ENCODE assay signal across 9 cellular contexts in genomic region chr19:1856345-1856697, GRCh38. TPM values are rescaled to one million over a fixed set of nuclear protein-coding genes. Genes with fewer than 3 reads are reported as not detected.
A peak's percentile ranks its signal among the peaks of the same experiment; 100 is the strongest.
DNase-seq lines count a peak whose midpoint lies in the region; ATAC-seq and TF ChIP-seq lines count a peak whose summit lies in the region.
"Had no signal": no experiment of that assay in that cellular context is flagged by ENCODE, and none has a peak within 500 bp of the region (broad histone marks: within the 10 kb centered on the region; RNA-seq: fewer than 3 reads in every experiment).

No MANE protein-coding gene starts in this region.

- H3K27me3 Mint-ChIP-seq in activated CD4-positive, alpha-beta T cell treated with anti-CD3 and anti-CD28 coated beads, Interleukin-2, amount 10 ng/mL, durations not matched to agents 24 days and 14 days: no peaks in the 10 kb centered on the region
- no peaks in the 10 kb centered on the region for H3K27me3 Mint-ChIP-seq in activated naive CD8-positive, alpha-beta T cell treated with anti-CD3 and anti-CD28 coated beads for 36 hours

- H3K9me3 Mint-ChIP-seq in activated CD4-positive, alpha-beta T cell treated with anti-CD3 and anti-CD28 coated beads, Interleukin-2, amount 10 ng/mL, durations not matched to agents 24 days and 14 days: no peaks in the 10 kb centered on the region
- no peaks in the 10 kb centered on the region for H3K9me3 Mint-ChIP-seq in activated naive CD8-positive, alpha-beta T cell treated with anti-CD3 and anti-CD28 coated beads for 36 hours

- no peaks in the 10 kb centered on the region for H3K36me3 ChIP-seq in kidney epithelial cell (ENCODE audit: control insufficient read depth, insufficient read depth, low read length)
- H3K36me3 ChIP-seq: MG63 had no signal

- no peak for ATAC-seq in HG02885 (IDR thresholded peaks at IDR 0.05; ENCODE audit: poor library complexity, unreplicated experiment)

- intact Hi-C loops in activated CD4-positive, alpha-beta T cell treated with anti-CD3 and anti-CD28 coated beads, Interleukin-2, amount 10 ng/mL, durations not matched to agents 24 days and 14 days (cut with micrococcal nuclease): no loop called here

- H3K27me3 ChIP-seq in kidney epithelial cell (ENCODE audit: control insufficient read depth, insufficient read depth, low read length): no peaks in the 10 kb centered on the region
- H3K27me3 ChIP-seq: MG63 had no signal

- peak overlapping the region; percentile 23 for H3K4me3 ChIP-seq in kidney epithelial cell (ENCODE audit: low read depth, low read length)
- H3K4me3 ChIP-seq: MG63 had no signal

- H3K4me1 Mint-ChIP-seq in activated CD4-positive, alpha-beta T cell treated with anti-CD3 and anti-CD28 coated beads, Interleukin-2, amount 10 ng/mL, durations not matched to agents 24 days and 14 days: peaks cover 35% of the 10 kb centered on the region
- peaks cover 43% of the 10 kb centered on the region for H3K4me1 Mint-ChIP-seq in activated naive CD8-positive, alpha-beta T cell treated with anti-CD3 and anti-CD28 coated beads for 36 hours

- H3K36me3 Mint-ChIP-seq in activated CD4-positive, alpha-beta T cell treated with anti-CD3 and anti-CD28 coated beads, Interleukin-2, amount 10 ng/mL, durations not matched to agents 24 days and 14 days (ENCODE audit: low read depth): peaks cover 7% of the 10 kb centered on the region
- peaks cover 4% of the 10 kb centered on the region for H3K36me3 Mint-ChIP-seq in activated naive CD8-positive, alpha-beta T cell treated with anti-CD3 and anti-CD28 coated beads for 36 hours

- peak overlapping the region; percentile 84 for H3K4me3 Mint-ChIP-seq in activated CD4-positive, alpha-beta T cell treated with anti-CD3 and anti-CD28 coated beads, Interleukin-2, amount 10 ng/mL, durations not matched to agents 24 days and 14 days
- H3K4me3 Mint-ChIP-seq in activated naive CD8-positive, alpha-beta T cell treated with anti-CD3 and anti-CD28 coated beads for 36 hours: peak overlapping the region; percentile 82

- H3K27ac Mint-ChIP-seq in activated CD4-positive, alpha-beta T cell treated with anti-CD3 and anti-CD28 coated beads, Interleukin-2, amount 10 ng/mL, durations not matched to agents 24 days and 14 days: peak overlapping the region; percentile 88
- H3K27ac Mint-ChIP-seq in activated naive CD8-positive, alpha-beta T cell treated with anti-CD3 and anti-CD28 coated beads for 36 hours: peak overlapping the region; percentile 86

- peak overlapping the region; percentile 78 for H3K27ac ChIP-seq in temporal lobe (ENCODE audit: low read depth, low read length)

- TF ChIP-seq CTCF in kidney epithelial cell (IDR thresholded peaks at IDR 0.05; ENCODE audit: insufficient read depth, low read length, poor library complexity, severe bottlenecking): no peak

- no peak for DNase-seq in activated CD4-positive, alpha-beta T cell treated with anti-CD3 and anti-CD28 coated beads, Interleukin-2, amount 10 ng/mL, durations not matched to agents 24 days and 14 days
- no peak for DNase-seq in activated CD4-positive, alpha-beta T cell treated with anti-CD3 and anti-CD28 coated beads for 4 hours
- no peak for DNase-seq in activated naive CD8-positive, alpha-beta T cell treated with anti-CD3 and anti-CD28 coated beads for 36 hours
- DNase-seq in kidney epithelial cell (ENCODE audit: low read depth) (no peak), NCI-H146 treated with DMSO at 0.1 percent for 48 hours (lab: John Stamatoyannopoulos, UW; ENCODE audit: unreplicated experiment) (no peak), NCI-H146 (lab: John Stamatoyannopoulos, UW) (no peak)
- DNase-seq: MG63 had no signal

RNA-seq across cellular contexts. Expression of gene KLF16, which starts 7.1 kb away (rescaled TPM):
- 37.0 and 38.1 TPM in 2 replicates for total RNA-seq in activated CD4-positive, alpha-beta T cell treated with anti-CD3 and anti-CD28 coated beads, Interleukin-2, amount 10 ng/mL, durations not matched to agents 24 days and 14 days
- 10 to 100 TPM; 37.9 to 39.0 TPM for total RNA-seq in activated naive CD8-positive, alpha-beta T cell treated with anti-CD3 and anti-CD28 coated beads for 36 hours
- 11.4 and 15.3 TPM in 2 replicates for total RNA-seq in kidney epithelial cell
- total RNA-seq in temporal lobe: 3.4 TPM

RNA-seq across cellular contexts. Expression of gene REXO1, which starts 8.0 kb away (rescaled TPM):
- 56.3 and 61.4 TPM in 2 replicates for total RNA-seq in activated CD4-positive, alpha-beta T cell treated with anti-CD3 and anti-CD28 coated beads, Interleukin-2, amount 10 ng/mL, durations not matched to agents 24 days and 14 days
- 10 to 100 TPM; 53.1 to 54.2 TPM for total RNA-seq in activated naive CD8-positive, alpha-beta T cell treated with anti-CD3 and anti-CD28 coated beads for 36 hours
- total RNA-seq in kidney epithelial cell (18.8 and 32.1 TPM in 2 replicates), temporal lobe (9.6 TPM)

RNA-seq across cellular contexts. Expression of gene ABHD17A, which starts 29.0 kb away (rescaled TPM):
- 104 and 107 TPM in 2 replicates for total RNA-seq in activated CD4-positive, alpha-beta T cell treated with anti-CD3 and anti-CD28 coated beads, Interleukin-2, amount 10 ng/mL, durations not matched to agents 24 days and 14 days
- 100 to 1,000 TPM in 1 of 2 experiments, 10 to 100 TPM in 1; 98.7 to 106 TPM for total RNA-seq in activated naive CD8-positive, alpha-beta T cell treated with anti-CD3 and anti-CD28 coated beads for 36 hours
- total RNA-seq in kidney epithelial cell (54.1 and 66.7 TPM in 2 replicates), temporal lobe (22.6 TPM)

RNA-seq across cellular contexts. Expression of gene ATP8B3, which starts 44.2 kb away (rescaled TPM):
- total RNA-seq in activated CD4-positive, alpha-beta T cell treated with anti-CD3 and anti-CD28 coated beads, Interleukin-2, amount 10 ng/mL, durations not matched to agents 24 days and 14 days: 3.6 and 4.2 TPM in 2 replicates
- total RNA-seq in activated naive CD8-positive, alpha-beta T cell treated with anti-CD3 and anti-CD28 coated beads for 36 hours: 1 to 10 TPM; 2.3 to 2.7 TPM
- total RNA-seq in kidney epithelial cell (0.96 TPM in 2 replicates), temporal lobe (under 0.01 TPM)

RNA-seq across cellular contexts. Expression of gene ADAT3, which starts 48.9 kb away (rescaled TPM):
- total RNA-seq in activated CD4-positive, alpha-beta T cell treated with anti-CD3 and anti-CD28 coated beads, Interleukin-2, amount 10 ng/mL, durations not matched to agents 24 days and 14 days: 8.8 and 10.6 TPM in 2 replicates
- 1 to 10 TPM; 5.7 to 5.9 TPM for total RNA-seq in activated naive CD8-positive, alpha-beta T cell treated with anti-CD3 and anti-CD28 coated beads for 36 hours
- total RNA-seq in kidney epithelial cell (1.8 and 8.6 TPM in 2 replicates), temporal lobe (0.74 TPM)
